ENCODE assay signal across 20 cellular contexts in the genomic region with DNA sequence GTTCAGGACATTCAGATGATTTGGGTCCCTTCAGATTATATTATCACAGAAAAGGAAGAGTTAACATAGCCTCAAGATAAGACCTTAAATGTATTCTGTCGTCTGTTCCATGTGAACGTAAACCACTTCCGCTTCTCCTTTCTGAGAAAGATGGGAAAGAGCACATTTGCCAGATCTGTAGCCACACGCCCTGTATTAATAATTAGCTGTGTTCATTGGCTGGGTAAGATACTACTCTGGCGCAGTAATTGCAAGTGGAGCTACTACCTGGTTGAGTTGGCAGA.
"Had no signal": no experiment of that assay in that cellular context is flagged by ENCODE, and none has a peak within 500 bp of the region (broad histone marks: within the 10 kb centered on the region; RNA-seq: fewer than 3 reads in every experiment).

No MANE protein-coding gene starts in this region.

- H3K4me1 Mint-ChIP-seq: activated naive CD4-positive, alpha-beta T cell treated with anti-CD3 and anti-CD28 coated beads, Interleukin-2, amount 50 U/mL, for 24 hours; natural killer cell; T-helper 17 cell had no signal

- H3K9me3 ChIP-seq: prostate gland, spleen, thoracic aorta had no signal

- H3K27me3 ChIP-seq: spleen had no signal

- H3K36me3 ChIP-seq: prostate gland, spleen, thoracic aorta, WERI-Rb-1 had no signal

- H3K27ac ChIP-seq: prostate gland, thoracic aorta, WERI-Rb-1 had no signal

- H3K27me3 Mint-ChIP-seq: activated naive CD4-positive, alpha-beta T cell treated with anti-CD3 and anti-CD28 coated beads, Interleukin-2, amount 50 U/mL, for 24 hours; T-helper 17 cell had no signal

- DNase-seq: activated CD4-positive, alpha-beta T cell treated with anti-CD3 and anti-CD28 coated beads, Interleukin-2, amount 50 U/mL, for 1 hour; activated CD4-positive, CD25-positive, alpha-beta regulatory T cell treated with anti-CD3 and anti-CD28 coated beads, Interleukin-2, amount 50 U/mL, for 72 hours; activated gamma-delta T cell treated with Interleukin-2 at 50 U/mL for 16 hours; activated T-cell treated with anti-CD3 and anti-CD28 coated beads, Interleukin-2, amount 50 U/mL, for 1 hour; anterior cingulate cortex; effector CD4-positive, alpha-beta T cell; foreskin fibroblast; kidney; natural killer cell; spleen; stimulated activated CD4-positive, alpha-beta T cell treated with anti-CD3 and anti-CD28 coated beads, Interleukin-4, amount 100 ng/mL, for 1 hour; stimulated activated naive CD4-positive, alpha-beta T cell; T-helper 17 cell; WERI-Rb-1 had no signal

- H3K4me3 ChIP-seq: lung, prostate gland, spleen, thoracic aorta had no signal

- H3K36me3 Mint-ChIP-seq: activated naive CD4-positive, alpha-beta T cell treated with anti-CD3 and anti-CD28 coated beads, Interleukin-2, amount 50 U/mL, for 24 hours; brain; natural killer cell; type B pancreatic cell had no signal

- H3K9me3 Mint-ChIP-seq: type B pancreatic cell had no signal

- H3K4me3 Mint-ChIP-seq: activated naive CD4-positive, alpha-beta T cell treated with anti-CD3 and anti-CD28 coated beads, Interleukin-2, amount 50 U/mL, for 24 hours; brain; natural killer cell; T-helper 17 cell; type B pancreatic cell had no signal

- H3K4me1 ChIP-seq: prostate gland, spleen had no signal

- ATAC-seq: T-helper 17 cell had no signal

- H3K27ac Mint-ChIP-seq: activated naive CD4-positive, alpha-beta T cell treated with anti-CD3 and anti-CD28 coated beads, Interleukin-2, amount 50 U/mL, for 24 hours; brain; natural killer cell; T-helper 17 cell; type B pancreatic cell had no signal
